1 cellular context compared by ENCODE assay signal in genomic region chr2:60528366-60528765, GRCh38.
TF ChIP-seq lines count a peak whose summit lies in the region.

No MANE protein-coding gene starts in this region.

TF ChIP-seq in WTC11, 78 proteins besides CTCF, POLR2A, EP300 and RAD21 (continued from another document):
- TF ChIP-seq TP53 (CRISPR knock-in tag; IDR thresholded peaks at IDR 0.05), result no peak
